2 cellular contexts compared by ENCODE assay signal in the genomic region with DNA sequence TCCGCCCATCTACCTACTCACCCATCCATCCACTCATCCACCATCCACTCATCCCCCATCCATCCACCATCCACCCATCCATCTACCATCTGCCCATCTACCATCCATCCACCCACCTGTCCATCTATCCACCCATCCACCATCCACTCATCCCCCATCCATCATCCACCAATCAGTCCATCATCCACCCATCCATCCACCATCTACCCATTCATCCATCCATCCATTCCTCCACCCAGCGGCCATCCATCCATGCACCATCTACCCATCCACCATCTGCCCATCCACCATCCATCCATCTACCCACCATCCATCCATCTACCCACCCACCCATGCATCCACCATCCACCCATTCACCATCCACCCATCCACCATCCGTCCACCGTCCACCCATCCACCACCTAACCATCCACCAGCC.
TF ChIP-seq lines count a peak whose summit lies in the region.

No MANE protein-coding gene starts in this region.

TF ChIP-seq in IMR-90, 13 proteins besides CTCF, POLR2A, EP300 and RAD21:
- TF ChIP-seq MXI1 (IDR thresholded peaks at IDR 0.05; ENCODE audit: borderline replicate concordance, low read depth, low read length) (no peak), MAZ (IDR thresholded peaks at IDR 0.05; ENCODE audit: borderline replicate concordance, low read depth, low read length) (no peak), MAFK (IDR thresholded peaks at IDR 0.05; ENCODE audit: low read depth, low read length) (no peak), RCOR1 (IDR thresholded peaks at IDR 0.05; ENCODE audit: insufficient replicate concordance, low read length) (no peak), CHD1 (IDR thresholded peaks at IDR 0.05; ENCODE audit: low read depth, low read length) (no peak), CEBPB (IDR thresholded peaks at IDR 0.05; ENCODE audit: low read depth, low read length) (no peak), FOS (IDR thresholded peaks at IDR 0.05; ENCODE audit: low read depth, low read length) (no peak), RFX5 (IDR thresholded peaks at IDR 0.05; ENCODE audit: low read depth, low read length) (no peak), ELK1 (IDR thresholded peaks at IDR 0.05; ENCODE audit: borderline replicate concordance, low read depth, low read length) (no peak)
- TF ChIP-seq, protein P1, sequence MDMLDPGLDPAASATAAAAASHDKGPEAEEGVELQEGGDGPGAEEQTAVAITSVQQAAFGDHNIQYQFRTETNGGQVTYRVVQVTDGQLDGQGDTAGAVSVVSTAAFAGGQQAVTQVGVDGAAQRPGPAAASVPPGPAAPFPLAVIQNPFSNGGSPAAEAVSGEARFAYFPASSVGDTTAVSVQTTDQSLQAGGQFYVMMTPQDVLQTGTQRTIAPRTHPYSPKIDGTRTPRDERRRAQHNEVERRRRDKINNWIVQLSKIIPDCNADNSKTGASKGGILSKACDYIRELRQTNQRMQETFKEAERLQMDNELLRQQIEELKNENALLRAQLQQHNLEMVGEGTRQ (IDR thresholded peaks at IDR 0.05; ENCODE audit: low read depth, low read length): no peak
TF ChIP-seq in IMR-90: peak in this region for 0.

TF ChIP-seq in K562, 482 proteins besides CTCF, POLR2A, EP300 and RAD21:
- no peak for TF ChIP-seq ASH1L (IDR thresholded peaks at IDR 0.05; ENCODE audit: borderline replicate concordance, low read depth, partially characterized antibody)
- TF ChIP-seq HDAC1 (IDR thresholded peaks at IDR 0.05): peak in 1 of 2 experiments; percentile 58; a peak in 2 of 4 replicates
- TF ChIP-seq EHMT2 (IDR thresholded peaks at IDR 0.05): peak; percentile 83
- no peak for TF ChIP-seq CBX3 (IDR thresholded peaks at IDR 0.05; ENCODE audit: borderline replicate concordance in 1 of 2, low read length in 2 of 2)
- no peak for TF ChIP-seq JUN (IDR thresholded peaks at IDR 0.05; ENCODE audit: borderline replicate concordance, low read depth, low read length)
- TF ChIP-seq JUN (CRISPR knock-in tag; IDR thresholded peaks at IDR 0.05; ENCODE audit: borderline replicate concordance): no peak
- TF ChIP-seq, protein P2, sequence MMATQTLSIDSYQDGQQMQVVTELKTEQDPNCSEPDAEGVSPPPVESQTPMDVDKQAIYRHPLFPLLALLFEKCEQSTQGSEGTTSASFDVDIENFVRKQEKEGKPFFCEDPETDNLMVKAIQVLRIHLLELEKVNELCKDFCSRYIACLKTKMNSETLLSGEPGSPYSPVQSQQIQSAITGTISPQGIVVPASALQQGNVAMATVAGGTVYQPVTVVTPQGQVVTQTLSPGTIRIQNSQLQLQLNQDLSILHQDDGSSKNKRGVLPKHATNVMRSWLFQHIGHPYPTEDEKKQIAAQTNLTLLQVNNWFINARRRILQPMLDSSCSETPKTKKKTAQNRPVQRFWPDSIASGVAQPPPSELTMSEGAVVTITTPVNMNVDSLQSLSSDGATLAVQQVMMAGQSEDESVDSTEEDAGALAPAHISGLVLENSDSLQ (IDR thresholded peaks at IDR 0.05): peak; percentile 53
- peak; percentile 29; the same call in 1 of the 2 replicates for TF ChIP-seq HDGF (IDR thresholded peaks at IDR 0.05)
- TF ChIP-seq ZNF644 (tag; IDR thresholded peaks at IDR 0.05; ENCODE audit: low read depth): no peak
- TF ChIP-seq CTBP1 (IDR thresholded peaks at IDR 0.05; ENCODE audit: borderline replicate concordance): 0 out of 2 replicates have a peak, but pooled peaks have one; percentile 6
- peak; percentile 21 for TF ChIP-seq POLR2B (IDR thresholded peaks at IDR 0.05; ENCODE audit: low read depth, partially characterized antibody)
- TF ChIP-seq BCLAF1 (IDR thresholded peaks at IDR 0.05; ENCODE audit: borderline replicate concordance in 1 of 2, control insufficient read depth in 1 of 2, low read depth in 2 of 2, low read length in 1 of 2): peak in 1 of 2 experiments; percentile 29; a peak in 1 of 4 replicates
- no peak for TF ChIP-seq ZNF76 (CRISPR knock-in tag; IDR thresholded peaks at IDR 0.05; ENCODE audit: borderline replicate concordance)
- TF ChIP-seq ZNF436 (CRISPR knock-in tag; IDR thresholded peaks at IDR 0.05): no peak
- TF ChIP-seq SMC3 (conservative IDR thresholded peaks at IDR 0.05; ENCODE audit: insufficient read depth, low read depth, low read length): no peak
- TF ChIP-seq THRAP3 (IDR thresholded peaks at IDR 0.05; ENCODE audit: borderline replicate concordance): no peak
- TF ChIP-seq XRCC5 (IDR thresholded peaks at IDR 0.05; ENCODE audit: low read depth, low read length): no peak
- no peak for TF ChIP-seq GATAD2A (IDR thresholded peaks at IDR 0.05)
- no peak for TF ChIP-seq CREB3 (tag; conservative IDR thresholded peaks at IDR 0.05; ENCODE audit: low read depth)
- no peak for TF ChIP-seq ESRRA (IDR thresholded peaks at IDR 0.05; ENCODE audit: borderline replicate concordance, low read depth)
- TF ChIP-seq NCOA2 (IDR thresholded peaks at IDR 0.05; ENCODE audit: partially characterized antibody in 2 of 2): no peak
- TF ChIP-seq RBFOX2 (IDR thresholded peaks at IDR 0.05; ENCODE audit: low read depth, low read length): no peak
- no peak for TF ChIP-seq DIDO1 (tag; IDR thresholded peaks at IDR 0.05; ENCODE audit: low read depth)
- 0 out of 2 replicates have a peak, but pooled peaks have one; percentile 40 for TF ChIP-seq LARP7 (IDR thresholded peaks at IDR 0.05)
- TF ChIP-seq, protein P3, sequence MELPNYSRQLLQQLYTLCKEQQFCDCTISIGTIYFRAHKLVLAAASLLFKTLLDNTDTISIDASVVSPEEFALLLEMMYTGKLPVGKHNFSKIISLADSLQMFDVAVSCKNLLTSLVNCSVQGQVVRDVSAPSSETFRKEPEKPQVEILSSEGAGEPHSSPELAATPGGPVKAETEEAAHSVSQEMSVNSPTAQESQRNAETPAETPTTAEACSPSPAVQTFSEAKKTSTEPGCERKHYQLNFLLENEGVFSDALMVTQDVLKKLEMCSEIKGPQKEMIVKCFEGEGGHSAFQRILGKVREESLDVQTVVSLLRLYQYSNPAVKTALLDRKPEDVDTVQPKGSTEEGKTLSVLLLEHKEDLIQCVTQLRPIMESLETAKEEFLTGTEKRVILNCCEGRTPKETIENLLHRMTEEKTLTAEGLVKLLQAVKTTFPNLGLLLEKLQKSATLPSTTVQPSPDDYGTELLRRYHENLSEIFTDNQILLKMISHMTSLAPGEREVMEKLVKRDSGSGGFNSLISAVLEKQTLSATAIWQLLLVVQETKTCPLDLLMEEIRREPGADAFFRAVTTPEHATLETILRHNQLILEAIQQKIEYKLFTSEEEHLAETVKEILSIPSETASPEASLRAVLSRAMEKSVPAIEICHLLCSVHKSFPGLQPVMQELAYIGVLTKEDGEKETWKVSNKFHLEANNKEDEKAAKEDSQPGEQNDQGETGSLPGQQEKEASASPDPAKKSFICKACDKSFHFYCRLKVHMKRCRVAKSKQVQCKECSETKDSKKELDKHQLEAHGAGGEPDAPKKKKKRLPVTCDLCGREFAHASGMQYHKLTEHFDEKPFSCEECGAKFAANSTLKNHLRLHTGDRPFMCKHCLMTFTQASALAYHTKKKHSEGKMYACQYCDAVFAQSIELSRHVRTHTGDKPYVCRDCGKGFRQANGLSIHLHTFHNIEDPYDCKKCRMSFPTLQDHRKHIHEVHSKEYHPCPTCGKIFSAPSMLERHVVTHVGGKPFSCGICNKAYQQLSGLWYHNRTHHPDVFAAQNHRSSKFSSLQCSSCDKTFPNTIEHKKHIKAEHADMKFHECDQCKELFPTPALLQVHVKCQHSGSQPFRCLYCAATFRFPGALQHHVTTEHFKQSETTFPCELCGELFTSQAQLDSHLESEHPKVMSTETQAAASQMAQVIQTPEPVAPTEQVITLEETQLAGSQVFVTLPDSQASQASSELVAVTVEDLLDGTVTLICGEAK (IDR thresholded peaks at IDR 0.05): no peak
- TF ChIP-seq, protein P3 (CRISPR knock-in tag; IDR thresholded peaks at IDR 0.05): no peak
- TF ChIP-seq MAX (CRISPR knock-in tag; IDR thresholded peaks at IDR 0.05): no peak
- TF ChIP-seq, protein P4, sequence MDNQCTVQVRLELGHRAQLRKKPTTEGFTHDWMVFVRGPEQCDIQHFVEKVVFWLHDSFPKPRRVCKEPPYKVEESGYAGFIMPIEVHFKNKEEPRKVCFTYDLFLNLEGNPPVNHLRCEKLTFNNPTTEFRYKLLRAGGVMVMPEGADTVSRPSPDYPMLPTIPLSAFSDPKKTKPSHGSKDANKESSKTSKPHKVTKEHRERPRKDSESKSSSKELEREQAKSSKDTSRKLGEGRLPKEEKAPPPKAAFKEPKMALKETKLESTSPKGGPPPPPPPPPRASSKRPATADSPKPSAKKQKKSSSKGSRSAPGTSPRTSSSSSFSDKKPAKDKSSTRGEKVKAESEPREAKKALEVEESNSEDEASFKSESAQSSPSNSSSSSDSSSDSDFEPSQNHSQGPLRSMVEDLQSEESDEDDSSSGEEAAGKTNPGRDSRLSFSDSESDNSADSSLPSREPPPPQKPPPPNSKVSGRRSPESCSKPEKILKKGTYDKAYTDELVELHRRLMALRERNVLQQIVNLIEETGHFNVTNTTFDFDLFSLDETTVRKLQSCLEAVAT (IDR thresholded peaks at IDR 0.05): no peak
- TF ChIP-seq ZKSCAN8 (CRISPR knock-in tag; IDR thresholded peaks at IDR 0.05): no peak
